In the genomic region with DNA sequence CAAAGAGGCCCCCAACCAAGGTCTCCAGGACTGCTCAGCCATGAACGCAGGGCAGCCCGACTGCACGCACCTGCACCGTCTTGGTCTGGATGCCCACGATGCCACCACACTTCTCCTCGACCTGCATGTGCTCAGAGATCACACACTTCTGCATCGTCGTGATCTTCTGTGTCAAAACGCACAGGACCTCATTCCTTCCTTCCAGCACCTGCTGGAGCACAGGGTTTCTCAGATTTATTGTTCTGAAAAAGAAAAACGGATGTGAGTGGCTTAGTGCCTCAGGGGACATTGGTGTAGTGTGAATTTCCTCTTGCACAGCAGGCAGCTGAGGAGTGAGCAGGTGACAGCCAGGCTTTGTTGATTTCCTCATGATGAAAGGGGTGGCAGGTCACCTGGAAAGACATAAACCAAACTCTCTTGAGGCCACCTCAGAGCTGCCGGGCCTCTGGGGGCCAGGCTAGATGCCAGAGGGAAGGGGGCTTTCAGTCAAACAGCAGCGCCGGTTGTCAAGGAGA, we compare ENCODE assay signal across 9 cellular contexts. TPM values are rescaled to one million over a fixed set of nuclear protein-coding genes. Genes with fewer than 3 reads are reported as not detected.
DNase-seq lines count a peak whose midpoint lies in the region; ATAC-seq and TF ChIP-seq lines count a peak whose summit lies in the region.
"Had no signal": no experiment of that assay in that cellular context is flagged by ENCODE, and none has a peak within 500 bp of the region (broad histone marks: within the 10 kb centered on the region; RNA-seq: fewer than 3 reads in every experiment).

No MANE protein-coding gene starts in this region.

- peaks cover 0 to 3% (median 0%) of the 10 kb centered on the region in 3 donors for H3K36me3 ChIP-seq in Peyer's patch
- no peaks in the 10 kb centered on the region for H3K36me3 ChIP-seq in CD4-positive, alpha-beta memory T cell (ENCODE audit: insufficient read depth, low read length)
- H3K36me3 ChIP-seq in A673 (ENCODE audit: insufficient read depth, low read length, poor library complexity, severe bottlenecking): no peaks in the 10 kb centered on the region

- TF ChIP-seq POLR2A in Peyer's patch (IDR thresholded peaks at IDR 0.05): no peak

- H3K4me1 ChIP-seq in Peyer's patch: peaks cover 0 to 9% (median 0%) of the 10 kb centered on the region in 4 donors
- H3K4me1 ChIP-seq in CD4-positive, alpha-beta memory T cell (ENCODE audit: insufficient read depth, low read length): no peaks in the 10 kb centered on the region
- H3K4me1 ChIP-seq in A673 (ENCODE audit: insufficient read depth, low read length, poor library complexity, severe bottlenecking): no peaks in the 10 kb centered on the region

- no peaks in the 10 kb centered on the region for H3K9me3 ChIP-seq in Peyer's patch
- H3K9me3 ChIP-seq in CD4-positive, alpha-beta memory T cell (ENCODE audit: control insufficient read depth in 1 of 2, low read length in 2 of 2): no peaks in the 10 kb centered on the region
- no peaks in the 10 kb centered on the region for H3K9me3 ChIP-seq in A673 (ENCODE audit: low read depth, low read length, poor library complexity, severe bottlenecking)

- no peaks in the 10 kb centered on the region for H3K36me3 Mint-ChIP-seq in CD4-positive, alpha-beta memory T cell

- POLR2A ChIA-PET in CD4-positive, alpha-beta memory T cell (lab: Charles Lee; ENCODE audit: partially characterized antibody): no interaction called here
- POLR2A ChIA-PET in A673 (lab: Charles Lee; ENCODE audit: low non-redundant PET): no interaction called here

- CTCF ChIA-PET in CD4-positive, alpha-beta memory T cell (lab: Charles Lee; ENCODE audit: partially characterized antibody): no interaction called here
- CTCF ChIA-PET in A673 (lab: Charles Lee): no interaction called here

- no peak overlapping the region for H3K4me3 Mint-ChIP-seq in CD4-positive, alpha-beta memory T cell

- H3K4me1 Mint-ChIP-seq in CD4-positive, alpha-beta memory T cell: peaks cover 0 to 8% (median 0%) of the 10 kb centered on the region in 4 donors

- no peak overlapping the region for H3K27ac Mint-ChIP-seq in CD4-positive, alpha-beta memory T cell

- DNase-seq in GM12865 (ENCODE audit: low read depth): peak; percentile 92
- DNase-seq in Peyer's patch: peak in 2 of 3 donors; percentile 54 to 72
- DNase-seq in CD4-positive, alpha-beta memory T cell: no peak
- no peak for DNase-seq in DMS 273 (lab: John Stamatoyannopoulos, UW; ENCODE audit: unreplicated experiment)
- DNase-seq in NCI-H226: no peak
- no peak for DNase-seq in A673 (ENCODE audit: low spot score)

- no TSS peak for BruUV-seq in A673 (replicated peaks; lab: Mats Ljungman, UMichigan)

- H3K4me3 ChIP-seq in GM12865 (ENCODE audit: low read depth, low read length): peak overlapping the region; percentile 62
- H3K4me3 ChIP-seq in Peyer's patch: no peak overlapping the region
- H3K4me3 ChIP-seq in CD4-positive, alpha-beta memory T cell (ENCODE audit: low read length in 2 of 2): no peak overlapping the region
- H3K4me3 ChIP-seq in A673 (ENCODE audit: low read depth, low read length, poor library complexity, severe bottlenecking): no peak overlapping the region
- H3K4me3 ChIP-seq: dorsolateral prefrontal cortex had no signal

- H3K27me3 ChIP-seq in Peyer's patch (no peaks in the 10 kb centered on the region), A673 (replicated peaks; ENCODE audit: insufficient read depth, low read depth, low read length, poor library complexity) (no peaks in the 10 kb centered on the region)
- no peaks in the 10 kb centered on the region for H3K27me3 ChIP-seq in CD4-positive, alpha-beta memory T cell (ENCODE audit: insufficient read depth, low read length)
- H3K27me3 ChIP-seq: dorsolateral prefrontal cortex had no signal

- H3K27me3 Mint-ChIP-seq in CD4-positive, alpha-beta memory T cell: peaks cover 0 to 19% of the 10 kb centered on the region in 2 donors

- ATAC-seq in GM19452 (IDR thresholded peaks at IDR 0.05; ENCODE audit: unreplicated experiment) (peak; percentile 70), HG03135 (IDR thresholded peaks at IDR 0.05; ENCODE audit: unreplicated experiment) (peak; percentile 57)

- H3K9me3 Mint-ChIP-seq in CD4-positive, alpha-beta memory T cell: peaks cover 0 to 1% (median 0%) of the 10 kb centered on the region in 8 donors

- peak overlapping the region in 1 of 4 donors; percentile 46 for H3K27ac ChIP-seq in Peyer's patch
- no peak overlapping the region for H3K27ac ChIP-seq in CD4-positive, alpha-beta memory T cell (ENCODE audit: low read depth, low read length)
- no peak overlapping the region for H3K27ac ChIP-seq in A673 (ENCODE audit: low read depth, low read length, poor library complexity, severe bottlenecking)
- H3K27ac ChIP-seq: dorsolateral prefrontal cortex had no signal

- TF ChIP-seq CTCF in GM12865 (IDR thresholded peaks at IDR 0.05; ENCODE audit: insufficient read depth, low read depth, low read length, missing control alignments): no peak
- no peak for TF ChIP-seq CTCF in Peyer's patch (IDR thresholded peaks at IDR 0.05)
- no peak for TF ChIP-seq CTCF in A673 (conservative IDR thresholded peaks at IDR 0.05; ENCODE audit: low read depth, low read length)

- intact Hi-C loops in CD4-positive, alpha-beta memory T cell (cut with micrococcal nuclease): no loop called here
- intact Hi-C loops in A673 (cut with micrococcal nuclease; ENCODE audit: unreplicated experiment): loop anchor here (10.0 kb wide), 1 partner anchor 424 kb away; no protein-coding TSS in a partner anchor

RNA-seq across cellular contexts. Expression of a gene that starts 38.2 kb away (rescaled TPM):
- total RNA-seq in Peyer's patch: 100 to 1,000 TPM in 3 of 4 donors, 10 to 100 TPM in 1; 14.0 to 177 (median 135) TPM
- total RNA-seq in CD4-positive, alpha-beta memory T cell: 1 to 10 TPM; 1.4 to 1.7 TPM
- polyA plus RNA-seq in CD4-positive, alpha-beta memory T cell: under 1 TPM; 0.46 to 0.47 TPM
- 0.77 and 3.0 TPM in 2 replicates for total RNA-seq in A673 (2021)

Comparison
In these comparisons a context has a peak if more than half of its experiments do, and no peak if none do; other contexts are left out.
1. DNase-seq: peak in GM12865 (single experiment) and Peyer's patch (2 of 3); none in CD4-positive, alpha-beta memory T cell (0 of 5), DMS 273 (single experiment), NCI-H226 (single experiment) and A673 (single experiment).